Comparison of ENCODE assay signal across 8 cellular contexts in genomic region chr10:127612-128432, GRCh38. TPM values are rescaled to one million over a fixed set of nuclear protein-coding genes. Genes with fewer than 3 reads are reported as not detected.
A peak's percentile ranks its signal among the peaks of the same experiment; 100 is the strongest.
DNase-seq lines count a peak whose midpoint lies in the region; ATAC-seq, FAIRE-seq and TF ChIP-seq lines count a peak whose summit lies in the region.

No MANE protein-coding gene starts in this region.

- no peak overlapping the region for H3K4me3 ChIP-seq in HepG2 (replicated peaks in 1 of 3; ENCODE audit: insufficient read depth in 1 of 3, low read depth in 2 of 3, low read length in 3 of 3)
- H3K4me3 ChIP-seq in PC-9: no peak overlapping the region

- no peaks in the 10 kb centered on the region for H3K27me3 Mint-ChIP-seq in MCF 10A (ENCODE audit: insufficient read depth, unreplicated experiment)

- no peak for TF ChIP-seq POLR2A in HepG2 (IDR thresholded peaks at IDR 0.05; ENCODE audit: insufficient read depth in 1 of 2, low read depth in 2 of 2, low read length in 2 of 2)

- no peak for TF ChIP-seq RAD21 in HepG2 (CRISPR knock-in tag; IDR thresholded peaks at IDR 0.05)

- H2AFZ ChIP-seq in HepG2 (ENCODE audit: low read length): no peak overlapping the region
- no peak overlapping the region for H2AFZ ChIP-seq in PC-9

- H3K9me3 ChIP-seq in HepG2 (ENCODE audit: low read length) (no peaks in the 10 kb centered on the region), PC-9 (ENCODE audit: insufficient read depth, low read depth) (no peaks in the 10 kb centered on the region)

- no peaks in the 10 kb centered on the region for H3K9me2 ChIP-seq in PC-9 (ENCODE audit: insufficient read depth)

- H3K36me3 ChIP-seq in HepG2 (replicated peaks in 1 of 2; ENCODE audit: control insufficient read depth in 1 of 2, insufficient read depth in 2 of 2, low read length in 2 of 2): no peaks in the 10 kb centered on the region
- H3K36me3 ChIP-seq in PC-9 (ENCODE audit: low read depth): no peaks in the 10 kb centered on the region

- no peaks in the 10 kb centered on the region for H3K79me2 ChIP-seq in HepG2 (ENCODE audit: insufficient read depth, low read length)
- H3K79me2 ChIP-seq in PC-9 (ENCODE audit: low read depth): no peaks in the 10 kb centered on the region

- WGBS in HepG2 (ENCODE audit: low lambda C conversion rate): 98% methylated on average over 9 of the region's 9 CpGs

- no peak overlapping the region for H3K4me3 Mint-ChIP-seq in MCF 10A (ENCODE audit: unreplicated experiment)

- no peak for TF ChIP-seq CTCF in HepG2 (CRISPR knock-in tag; IDR thresholded peaks at IDR 0.05)
- TF ChIP-seq CTCF in MCF 10A (IDR thresholded peaks at IDR 0.05; ENCODE audit: unreplicated experiment): no peak
- no peak for TF ChIP-seq CTCF in PC-9 (conservative IDR thresholded peaks at IDR 0.05)

- H3K4me1 ChIP-seq in HepG2 (ENCODE audit: insufficient read depth, low read length) (peaks cover 19% of the 10 kb centered on the region), PC-9 (replicated peaks; ENCODE audit: insufficient read depth) (peaks cover 3% of the 10 kb centered on the region; the same call in 1 of the 2 replicates)

- no TSS peak for BruUV-seq in HepG2 (replicated peaks; lab: Mats Ljungman, UMichigan)
- BruUV-seq in MCF 10A (replicated peaks; lab: Mats Ljungman, UMichigan): no TSS peak
- no TSS peak for BruUV-seq in PC-9 (replicated peaks; lab: Mats Ljungman, UMichigan)

- no peak overlapping the region for H3K9ac ChIP-seq in HepG2 (ENCODE audit: insufficient read depth, low read depth, low read length)

- no peaks in the 10 kb centered on the region for H3K27me3 ChIP-seq in HepG2 (ENCODE audit: control insufficient read depth in 1 of 2, insufficient read depth in 2 of 2, low read length in 2 of 2)
- H3K27me3 ChIP-seq in PC-9 (ENCODE audit: insufficient read depth, low read depth): no peaks in the 10 kb centered on the region

- no peaks in the 10 kb centered on the region for H3K36me3 Mint-ChIP-seq in MCF 10A (ENCODE audit: insufficient read depth, unreplicated experiment)

- peak; percentile 24 for DNase-seq in SKM-1 (lab: John Stamatoyannopoulos, UW; ENCODE audit: unreplicated experiment)
- no peak for DNase-seq in HepG2 (ENCODE audit: low spot score)
- no peak for DNase-seq in MCF 10A (ENCODE audit: unreplicated experiment)
- no peak for DNase-seq in PC-9
- no peak for DNase-seq in DMS53 treated with DMSO at 0.1 percent for 48 hours (lab: John Stamatoyannopoulos, UW; ENCODE audit: unreplicated experiment)

- H3K4me2 ChIP-seq in HepG2 (ENCODE audit: low read depth, low read length) (no peak overlapping the region), PC-9 (no peak overlapping the region)

- H3F3A ChIP-seq in PC-9 (ENCODE audit: insufficient read depth, low read depth): 0 out of 2 replicates have a peak, but pooled peaks cover under 1% of the 10 kb centered on the region

- intact Hi-C loops in HepG2 (cut with micrococcal nuclease; ENCODE audit: unreplicated experiment): no loop called here
- intact Hi-C loops in MCF 10A (cut with micrococcal nuclease): no loop called here
- intact Hi-C loops in PC-9 (cut with micrococcal nuclease; ENCODE audit: unreplicated experiment): no loop called here

- no peak for FAIRE-seq in HepG2 (lab: Jason Lieb, UNC)

- TF ChIP-seq EP300 in HepG2 (IDR thresholded peaks at IDR 0.05; ENCODE audit: low read depth in 2 of 2, low read length in 2 of 2) (no peak), HepG2 (CRISPR knock-in tag; IDR thresholded peaks at IDR 0.05; ENCODE audit: borderline replicate concordance) (no peak)

- H3K27ac Mint-ChIP-seq in MCF 10A (ENCODE audit: low read depth, unreplicated experiment): no peak overlapping the region

- H3K27ac ChIP-seq in HepG2 (ENCODE audit: extremely low read length, insufficient read depth, low read length) (no peak overlapping the region), PC-9 (no peak overlapping the region)

- in situ Hi-C loops in HepG2 (cut with HindIII; ENCODE audit: extremely low pct_ligation_motif_present, low pct_unique_long_range_greater_than_20kb): no loop called here

- peaks cover 4% of the 10 kb centered on the region for H3K4me1 Mint-ChIP-seq in MCF 10A (ENCODE audit: insufficient read depth, unreplicated experiment)

- CTCF ChIA-PET in HepG2 (lab: Yijun Ruan, JAX; ENCODE audit: low intra/inter-chr PET ratio, low total read pairs) (no interaction called here), MCF 10A (lab: Yijun Ruan, JAX) (no interaction called here), PC-9 (lab: Charles Lee) (no interaction called here)

- H3K9me3 Mint-ChIP-seq in MCF 10A (ENCODE audit: unreplicated experiment): peaks cover 9% of the 10 kb centered on the region

- POLR2A ChIA-PET in HepG2 (lab: Yijun Ruan, JAX) (no interaction called here), MCF 10A (lab: Yijun Ruan, JAX) (no interaction called here), PC-9 (lab: Charles Lee; ENCODE audit: unreplicated experiment) (no interaction called here)

- no peaks in the 10 kb centered on the region; the same call in 1 of the 2 replicates for H4K20me1 ChIP-seq in HepG2 (ENCODE audit: insufficient read depth, low read length)
- H4K20me1 ChIP-seq in PC-9 (ENCODE audit: insufficient read depth): no peaks in the 10 kb centered on the region

- ATAC-seq in GM18502 (IDR thresholded peaks at IDR 0.05; ENCODE audit: poor library complexity, unreplicated experiment) (peak; percentile 79), HG02759 (IDR thresholded peaks at IDR 0.05; ENCODE audit: unreplicated experiment) (peak; percentile 81), HepG2 (no peak), HG02588 (IDR thresholded peaks at IDR 0.05; ENCODE audit: unreplicated experiment) (no peak)

TF ChIP-seq in HepG2, 621 proteins besides CTCF, POLR2A, EP300 and RAD21:
- TF ChIP-seq ZNF605 (CRISPR knock-in tag; IDR thresholded peaks at IDR 0.05) (no peak), HIVEP1 (CRISPR knock-in tag; IDR thresholded peaks at IDR 0.05) (no peak), ZNF574 (CRISPR knock-in tag; IDR thresholded peaks at IDR 0.05) (no peak), MAFF (IDR thresholded peaks at IDR 0.05; ENCODE audit: low read depth, low read length) (peak; percentile 23; the same call in 1 of the 2 replicates), MTA1 (CRISPR knock-in tag; IDR thresholded peaks at IDR 0.05; ENCODE audit: borderline replicate concordance) (no peak), MAFK (conservative IDR thresholded peaks at IDR 0.05 in 1 of 2, IDR thresholded peaks at IDR 0.05 in 1 of 2; ENCODE audit: low read length in 2 of 2) (peak in 1 of 2 experiments; percentile 68; a peak in 3 of 4 replicates)

RNA-seq across cellular contexts. Expression of gene ZMYND11, which starts 7.4 kb away (rescaled TPM):
- 38.7 and 51.6 TPM in 2 replicates for total RNA-seq in HepG2 (2016; rRNA removed; fragmentation: Illumina TruSeq; extraction: Trizol)
- 41.7 and 43.0 TPM in 2 replicates for total RNA-seq in HepG2 (2016; cell fraction: cytosol; rRNA removed; fragmentation: Illumina TruSeq; extraction: Trizol; ENCODE audit: low read depth)
- 39.7 and 45.5 TPM in 2 replicates for total RNA-seq in HepG2 (2016; cell fraction: insoluble cytoplasmic fraction; rRNA removed; fragmentation: Illumina TruSeq; extraction: Trizol)
- 41.4 and 46.8 TPM in 2 replicates for total RNA-seq in HepG2 (2016; cell fraction: membrane; rRNA removed; fragmentation: Illumina TruSeq; extraction: Trizol)
- 26.0 and 28.1 TPM in 2 replicates for total RNA-seq in HepG2 (2016; cell fraction: nucleus; rRNA removed; fragmentation: Illumina TruSeq; extraction: Trizol)
- 14.4 and 17.5 TPM in 2 replicates for polyA plus RNA-seq in HepG2 (2011; rRNA removed)
- 7.1 and 10.5 TPM in 2 replicates for polyA plus RNA-seq in HepG2 (2011; cell fraction: cytosol; rRNA removed)
- polyA plus RNA-seq in HepG2 (2011; cell fraction: nucleus; rRNA removed): 15.3 and 16.1 TPM in 2 replicates
- polyA plus RNA-seq in HepG2 (2012): 20.6 and 22.6 TPM in 2 replicates
- polyA plus RNA-seq in HepG2 (2016; cell fraction: cytosol; fragmentation: Illumina TruSeq; extraction: Trizol; ENCODE audit: low read depth): 6.9 and 7.8 TPM in 2 replicates
- polyA plus RNA-seq in HepG2 (2016; cell fraction: insoluble cytoplasmic fraction; fragmentation: Illumina TruSeq; extraction: Trizol; ENCODE audit: low read depth): 49.4 TPM in 2 replicates
- polyA plus RNA-seq in HepG2 (2016; cell fraction: membrane; fragmentation: Illumina TruSeq; extraction: Trizol; ENCODE audit: low read depth): 19.0 and 22.8 TPM in 2 replicates
- polyA plus RNA-seq in HepG2 (2016; cell fraction: nucleus; fragmentation: Illumina TruSeq; extraction: Trizol; ENCODE audit: insufficient read depth, low read depth): 38.6 and 42.2 TPM in 2 replicates
- polyA minus RNA-seq in HepG2 (2011; rRNA and poly(A)+ RNA removed; ENCODE audit: low replicate concordance): 10.0 and 17.5 TPM in 2 replicates
- polyA minus RNA-seq in HepG2 (2011; cell fraction: cytosol; rRNA and poly(A)+ RNA removed): 14.3 and 19.5 TPM in 2 replicates
- 14.9 and 19.9 TPM in 2 replicates for polyA minus RNA-seq in HepG2 (2011; cell fraction: nucleus; rRNA and poly(A)+ RNA removed)
- 70.4 and 77.0 TPM in 2 replicates for total RNA-seq in MCF 10A (2022)
- total RNA-seq in PC-9 (2021): 51.7 and 54.0 TPM in 2 replicates

Comparison
In these comparisons a context has a peak if more than half of its experiments do, and no peak if none do; other contexts are left out.
1. ATAC-seq: peak in GM18502 (single experiment) and HG02759 (single experiment); none in HepG2 (single experiment) and HG02588 (single experiment).